16 cellular contexts compared by ENCODE assay signal in genomic region chr5:156758012-156758791, GRCh38.
DNase-seq lines count a peak whose midpoint lies in the region; ATAC-seq and TF ChIP-seq lines count a peak whose summit lies in the region.
"Had no signal": no experiment of that assay in that cellular context is flagged by ENCODE, and none has a peak within 500 bp of the region (broad histone marks: within the 10 kb centered on the region; RNA-seq: fewer than 3 reads in every experiment).

No MANE protein-coding gene starts in this region.

- no peak overlapping the region for H3K27ac Mint-ChIP-seq in MCF 10A (ENCODE audit: low read depth, unreplicated experiment)
- H3K27ac Mint-ChIP-seq: CD14-positive monocyte; CD8-positive, alpha-beta T cell; H9 had no signal

- H3K79me2 ChIP-seq in Loucy (ENCODE audit: insufficient read depth, low read length) (no peaks in the 10 kb centered on the region), MM.1S (ENCODE audit: low read length) (no peaks in the 10 kb centered on the region)

- ATAC-seq in right cardiac atrium = peak; percentile 22 to 29
- ATAC-seq: A549; CD8-positive, alpha-beta T cell had no signal

- H3K9me2 ChIP-seq in Loucy (replicated peaks; ENCODE audit: low read depth, low read length) (no peaks in the 10 kb centered on the region), MM.1S (replicated peaks; ENCODE audit: insufficient read depth, low read length) (no peaks in the 10 kb centered on the region)

- POLR2A ChIA-PET in MCF 10A (lab: Yijun Ruan, JAX) = no interaction called here

- no peaks in the 10 kb centered on the region for H3K27me3 ChIP-seq in Loucy (ENCODE audit: insufficient read depth, low read length, poor library complexity, severe bottlenecking)
- no peaks in the 10 kb centered on the region for H3K27me3 ChIP-seq in right cardiac atrium (ENCODE audit: control insufficient read depth, insufficient read depth)
- no peaks in the 10 kb centered on the region for H3K27me3 ChIP-seq in MM.1S (replicated peaks; ENCODE audit: insufficient read depth, low read length)
- H3K27me3 ChIP-seq in stomach = no peaks in the 10 kb centered on the region

- no peaks in the 10 kb centered on the region for H3K9me3 Mint-ChIP-seq in MCF 10A (ENCODE audit: unreplicated experiment)
- H3K9me3 Mint-ChIP-seq: CD8-positive, alpha-beta T cell; H9 had no signal

- no peaks in the 10 kb centered on the region for H3K27me3 Mint-ChIP-seq in MCF 10A (ENCODE audit: insufficient read depth, unreplicated experiment)

- H3K9me3 ChIP-seq in Loucy (ENCODE audit: insufficient read depth, low read depth, low read length) = no peaks in the 10 kb centered on the region
- no peaks in the 10 kb centered on the region for H3K9me3 ChIP-seq in right cardiac atrium (ENCODE audit: control insufficient read depth, low read length)
- no peaks in the 10 kb centered on the region for H3K9me3 ChIP-seq in MM.1S (replicated peaks; ENCODE audit: insufficient read depth, low read length)
- no peaks in the 10 kb centered on the region for H3K9me3 ChIP-seq in stomach
- H3K9me3 ChIP-seq: A549 had no signal

- intact Hi-C loops in right cardiac atrium (cut with DNase I) = no loop called here
- intact Hi-C loops in MCF 10A (cut with micrococcal nuclease) = no loop called here
- intact Hi-C loops in stomach (cut with DNase I; ENCODE audit: low total_unique reads) = no loop called here

- peak overlapping the region; percentile 37 for H3K4me2 ChIP-seq in Loucy (ENCODE audit: low read depth, low read length, poor library complexity, severe bottlenecking)
- no peak overlapping the region for H3K4me2 ChIP-seq in MM.1S (ENCODE audit: low read depth, low read length)
- H3K4me2 ChIP-seq: A549 had no signal

- TF ChIP-seq POLR2A in stomach (IDR thresholded peaks at IDR 0.05) = no peak

- no peaks in the 10 kb centered on the region for H4K20me1 ChIP-seq in Loucy (ENCODE audit: insufficient read depth, low read length, poor library complexity, severe bottlenecking)
- H4K20me1 ChIP-seq in MM.1S (ENCODE audit: insufficient read depth, low read length) = no peaks in the 10 kb centered on the region

- H3K27ac ChIP-seq in right cardiac atrium (ENCODE audit: low read length) (no peak overlapping the region), MM.1S (ENCODE audit: low read length) (no peak overlapping the region), stomach (no peak overlapping the region)
- H3K27ac ChIP-seq: A549 had no signal

- H3K36me3 Mint-ChIP-seq in MCF 10A (ENCODE audit: insufficient read depth, unreplicated experiment) = no peaks in the 10 kb centered on the region
- H3K36me3 Mint-ChIP-seq: CD14-positive monocyte; CD8-positive, alpha-beta T cell had no signal

- peaks cover 23% of the 10 kb centered on the region for H3F3A ChIP-seq in Loucy (ENCODE audit: low read depth)
- H3F3A ChIP-seq in MM.1S (ENCODE audit: insufficient read depth, low read length) = no peaks in the 10 kb centered on the region

- BruUV-seq in MCF 10A (replicated peaks; lab: Mats Ljungman, UMichigan) = no TSS peak

- no peak overlapping the region for H3K4me3 Mint-ChIP-seq in MCF 10A (ENCODE audit: unreplicated experiment)
- H3K4me3 Mint-ChIP-seq: CD14-positive monocyte; CD8-positive, alpha-beta T cell; H9 had no signal

- no peaks in the 10 kb centered on the region for H3K36me3 ChIP-seq in Loucy (ENCODE audit: insufficient read depth, low read length)
- H3K36me3 ChIP-seq in MM.1S (replicated peaks; ENCODE audit: insufficient read depth, low read length) = no peaks in the 10 kb centered on the region
- H3K36me3 ChIP-seq in stomach = no peaks in the 10 kb centered on the region

- H2AFZ ChIP-seq in Loucy (ENCODE audit: low read length) = no peak overlapping the region
- no peak overlapping the region for H2AFZ ChIP-seq in MM.1S (ENCODE audit: low read length)

- H3K9ac ChIP-seq in Loucy (ENCODE audit: low read depth, low read length, poor library complexity, severe bottlenecking) (peak overlapping the region; percentile 75), MM.1S (ENCODE audit: low read length) (no peak overlapping the region)

- H3K4me3 ChIP-seq in Loucy (ENCODE audit: low read length, poor library complexity, severe bottlenecking) = no peak overlapping the region
- H3K4me3 ChIP-seq in right cardiac atrium (ENCODE audit: low read length) = no peak overlapping the region
- no peak overlapping the region for H3K4me3 ChIP-seq in MM.1S (ENCODE audit: low read length)
- H3K4me3 ChIP-seq in stomach = no peak overlapping the region
- H3K4me3 ChIP-seq: A549 had no signal

- peaks cover 95% of the 10 kb centered on the region for H3K4me1 ChIP-seq in Loucy (ENCODE audit: insufficient read depth, low read length, poor library complexity, severe bottlenecking)
- H3K4me1 ChIP-seq in right cardiac atrium (ENCODE audit: control insufficient read depth, insufficient read depth, low read length) = no peaks in the 10 kb centered on the region
- H3K4me1 ChIP-seq in MM.1S (ENCODE audit: low read length) = peaks cover 15% of the 10 kb centered on the region
- no peaks in the 10 kb centered on the region for H3K4me1 ChIP-seq in stomach

- TF ChIP-seq CTCF in Loucy (conservative IDR thresholded peaks at IDR 0.05; ENCODE audit: low read length) (no peak), MCF 10A (IDR thresholded peaks at IDR 0.05; ENCODE audit: unreplicated experiment) (no peak), MM.1S (IDR thresholded peaks at IDR 0.05; ENCODE audit: low read length) (no peak), stomach (IDR thresholded peaks at IDR 0.05) (no peak)

- peak; percentile 12 for DNase-seq in globus pallidus (ENCODE audit: low spot score)
- DNase-seq in right cardiac atrium = no peak
- DNase-seq in superior temporal gyrus (ENCODE audit: extremely low spot score) = peak; percentile 12
- DNase-seq in MCF 10A (ENCODE audit: unreplicated experiment) = no peak
- DNase-seq in MM.1S = no peak
- DNase-seq in stomach = no peak
- DNase-seq: CD8-positive, alpha-beta T cell; COR-L47; DMS153; DMS79 treated with DMSO at 0.1 percent for 48 hours; EL; GOT3; H9 had no signal

- 52% methylated on average over 2 of the region's 2 CpGs for WGBS in right cardiac atrium
- 61 to 75% (median 69%) methylated on average over 2 of the region's 2 CpGs for WGBS in stomach, 5 donors

- TF ChIP-seq EP300 in stomach (IDR thresholded peaks at IDR 0.05) = no peak

- no peaks in the 10 kb centered on the region for H3K4me1 Mint-ChIP-seq in MCF 10A (ENCODE audit: insufficient read depth, unreplicated experiment)
- H3K4me1 Mint-ChIP-seq: CD14-positive monocyte had no signal

- CTCF ChIA-PET in MCF 10A (lab: Yijun Ruan, JAX) = interaction anchor here (0.6 kb wide), 3 partner anchors 67 to 1186 kb away, joined by 3 to 4 read pairs (median 3); no protein-coding TSS in a partner anchor

Comparison
In these comparisons a context has a peak if more than half of its experiments do, and no peak if none do; other contexts are left out.
1. DNase-seq: peak in globus pallidus (single experiment) and superior temporal gyrus (single experiment); none in right cardiac atrium (0 of 3), MCF 10A (single experiment), MM.1S (single experiment) and stomach (single experiment).